Comparison of ENCODE assay signal across 16 cellular contexts in genomic region chr14:89339158-89339557, GRCh38.
DNase-seq lines count a peak whose midpoint lies in the region; ATAC-seq and TF ChIP-seq lines count a peak whose summit lies in the region.
"Had no signal": no experiment of that assay in that cellular context is flagged by ENCODE, and none has a peak within 500 bp of the region (broad histone marks: within the 10 kb centered on the region; RNA-seq: fewer than 3 reads in every experiment).

No MANE protein-coding gene starts in this region.

- peak overlapping the region; percentile 60 for H2AK9ac ChIP-seq in IMR-90 (replicated peaks; ENCODE audit: low read depth, low read length, poor library complexity)

- peaks cover 62% of the 10 kb centered on the region for H3K4me1 Mint-ChIP-seq in endothelial cell (ENCODE audit: unreplicated experiment)

- no peak overlapping the region; the same call in 1 of the 2 replicates for H3K4me2 ChIP-seq in IMR-90 (ENCODE audit: low read depth, low read length)

- H3K4me3 ChIP-seq in IMR-90 (ENCODE audit: insufficient read depth, low read depth, low read length) (no peak overlapping the region), muscle layer of duodenum (ENCODE audit: low read depth in 1 of 2, low read length in 2 of 2) (no peak overlapping the region), testis (no peak overlapping the region), dorsolateral prefrontal cortex (no peak overlapping the region)
- H3K4me3 ChIP-seq: HAP-1 had no signal

- H3K36me3 ChIP-seq in IMR-90 (ENCODE audit: control insufficient read depth, insufficient read depth, low read length) (peaks cover 2% of the 10 kb centered on the region), muscle layer of duodenum (ENCODE audit: control insufficient read depth in 1 of 2, insufficient read depth in 2 of 2, low read length in 2 of 2) (no peaks in the 10 kb centered on the region), testis (ENCODE audit: low read depth, missing control alignments) (no peaks in the 10 kb centered on the region)
- H3K36me3 ChIP-seq: HAP-1 had no signal

- H3K27me3 ChIP-seq in IMR-90 (ENCODE audit: control insufficient read depth, insufficient read depth, low read length), result no peaks in the 10 kb centered on the region
- H3K27me3 ChIP-seq in muscle layer of duodenum (ENCODE audit: low read depth, low read length), result no peaks in the 10 kb centered on the region
- H3K27me3 ChIP-seq in testis, result no peaks in the 10 kb centered on the region
- no peaks in the 10 kb centered on the region for H3K27me3 ChIP-seq in dorsolateral prefrontal cortex

- H3K9me1 ChIP-seq in IMR-90 (ENCODE audit: insufficient read depth, low read length), result peaks cover 14% of the 10 kb centered on the region

- TF ChIP-seq CTCF in IMR-90 (conservative IDR thresholded peaks at IDR 0.05; ENCODE audit: low read depth, low read length) (no peak), endothelial cell (IDR thresholded peaks at IDR 0.05; ENCODE audit: unreplicated experiment) (no peak), testis (IDR thresholded peaks at IDR 0.05) (no peak), dorsolateral prefrontal cortex (IDR thresholded peaks at IDR 0.05 in 54 of 56, conservative IDR thresholded peaks at IDR 0.05 in 2 of 56; ENCODE audit: low read depth in 1 of 56, partially characterized antibody in 56 of 56) (no peak)

- WGBS in IMR-90 (ENCODE audit: extremely low coverage in 2 of 2, insufficient read length in 1 of 2), 2 experiments, result 91% methylated on average over 5 of the region's 9 CpGs; no CpG with 5 or more reads in 1 of the 2 experiments
- 87 to 88% methylated on average over 9 of the region's 9 CpGs for WGBS in testis, 2 donors

- peak overlapping the region; percentile 88 for H3K27ac ChIP-seq in IMR-90 (ENCODE audit: insufficient read depth, low read length)
- H3K27ac ChIP-seq in muscle layer of duodenum (ENCODE audit: low read length), result peak overlapping the region; percentile 39
- peak overlapping the region; percentile 46 to 68 for H3K27ac ChIP-seq in testis
- peak overlapping the region in 14 of 59 donors; percentile 1 to 61 (median 26) for H3K27ac ChIP-seq in dorsolateral prefrontal cortex

- H3K79me1 ChIP-seq in IMR-90 (ENCODE audit: low read depth in 1 of 2, low read length in 2 of 2), result peaks cover 37 to 56% of the 10 kb centered on the region in 2 experiments

- no peak for ATAC-seq in IMR-90 (ENCODE audit: low read depth)

- H4K20me1 ChIP-seq in IMR-90 (ENCODE audit: insufficient read depth, low read length), result peaks cover 2% of the 10 kb centered on the region

- H2BK15ac ChIP-seq in IMR-90 (ENCODE audit: low read depth, low read length), result 0 out of 3 replicates have a peak overlapping the region, but pooled peaks have one; percentile 26

- peak overlapping the region; percentile 59 for H2BK5ac ChIP-seq in IMR-90 (ENCODE audit: low read depth, low read length, poor library complexity, severe bottlenecking)

- peak overlapping the region; percentile 12; the same call in 1 of the 2 replicates for H3K9ac ChIP-seq in IMR-90 (ENCODE audit: low read depth, low read length)

- no peak overlapping the region; the same call in 1 of the 2 replicates for H4K5ac ChIP-seq in IMR-90 (ENCODE audit: low read depth, low read length)

- peak overlapping the region; percentile 52 for H2AFZ ChIP-seq in IMR-90 (replicated peaks; ENCODE audit: low read length, poor library complexity)

- 0 out of 2 replicates have a peak overlapping the region, but pooled peaks have one; percentile 14 for H3K14ac ChIP-seq in IMR-90 (replicated peaks; ENCODE audit: low read depth, low read length)

- peaks cover 17% of the 10 kb centered on the region for H3K36me3 Mint-ChIP-seq in endothelial cell (ENCODE audit: low read depth, unreplicated experiment)

- peaks cover 8% of the 10 kb centered on the region for H3K27me3 Mint-ChIP-seq in endothelial cell (ENCODE audit: unreplicated experiment)
- H3K27me3 Mint-ChIP-seq: activated naive CD8-positive, alpha-beta T cell treated with anti-CD3 and anti-CD28 coated beads for 36 hours; stimulated activated naive CD8-positive, alpha-beta T cell treated with anti-CD3 and anti-CD28 coated beads, Interleukin-15, Interleukin-2, amounts not matched to agents 100 ng/mL and 50 ng/mL, for 24 hours had no signal

- H3K4ac ChIP-seq in IMR-90 (ENCODE audit: low read depth, low read length), result peak overlapping the region; percentile 49

- H3K18ac ChIP-seq in IMR-90 (ENCODE audit: low read depth, low read length), result peak overlapping the region; percentile 47; the same call in 1 of the 2 replicates

- dilution Hi-C loops in IMR-90 (cut with HindIII; ENCODE audit: low sequenced_read_pairs, unreplicated experiment), result no loop called here

- H3K56ac ChIP-seq in IMR-90 (ENCODE audit: extremely low read depth, insufficient read depth, low read length), result peak overlapping the region; percentile 16; the same call in 1 of the 2 replicates

- H3K4me1 ChIP-seq in IMR-90 (ENCODE audit: control insufficient read depth, insufficient read depth, low read length) (peaks cover 23% of the 10 kb centered on the region), muscle layer of duodenum (ENCODE audit: control insufficient read depth in 1 of 2, insufficient read depth in 2 of 2, low read length in 2 of 2) (peaks cover 11 to 40% of the 10 kb centered on the region in 2 donors), testis (peaks cover 40% of the 10 kb centered on the region)

- H2AK5ac ChIP-seq in IMR-90 (ENCODE audit: low read depth, low read length), result peak overlapping the region; percentile 36

- DNase-seq in IMR-90 (no peak), endothelial cell (ENCODE audit: low spot score) (no peak), testis (no peak), dorsolateral prefrontal cortex (no peak), HT-29 (ENCODE audit: low spot score) (no peak), NCI-H2107 treated with DMSO at 0.1 percent for 48 hours (lab: John Stamatoyannopoulos, UW; ENCODE audit: unreplicated experiment) (no peak)
- DNase-seq in stimulated activated CD4-positive, alpha-beta T cell treated with anti-CD3 and anti-CD28 coated beads, Interleukin-12 subunit alpha, Interleukin-12 subunit beta, amount 100 ng/mL, for 4 hours, result no peak
- DNase-seq: activated CD4-positive, CD25-positive, alpha-beta regulatory T cell treated with anti-CD3 and anti-CD28 coated beads, Interleukin-2, amount 50 U/mL, for 72 hours; activated naive CD8-positive, alpha-beta T cell treated with anti-CD3 and anti-CD28 coated beads for 36 hours; cerebellar nuclear complex; Karpas-422; NCI-H1694; NCI-H524 treated with DMSO at 0.1 percent for 48 hours had no signal

- peak overlapping the region; percentile 5; the same call in 1 of the 2 replicates for H2BK20ac ChIP-seq in IMR-90 (ENCODE audit: low read depth, low read length)

- in situ Hi-C loops in IMR-90 (cut with MboI; ENCODE audit: low sequenced_read_pairs), result no loop called here

- peak overlapping the region; percentile 1; the same call in 1 of the 2 replicates for H3K23ac ChIP-seq in IMR-90 (ENCODE audit: low read depth, low read length)

- POLR2A ChIA-PET in IMR-90 (lab: Charles Lee; ENCODE audit: unreplicated experiment), result interaction anchor here (0.6 kb wide), 1 partner anchor 31 kb away, joined by 5 read pairs; no protein-coding TSS in a partner anchor

- H2BK120ac ChIP-seq in IMR-90 (ENCODE audit: low read depth, low read length), result peak overlapping the region; percentile 29

- intact Hi-C loops in IMR-90 (cut with micrococcal nuclease) (no loop called here), testis (cut with DNase I; ENCODE audit: low total_unique reads) (no loop called here), dorsolateral prefrontal cortex (cut with DNase I) (no loop called here)

- no peak overlapping the region for H3K4me3 Mint-ChIP-seq in endothelial cell (ENCODE audit: unreplicated experiment)
- H3K4me3 Mint-ChIP-seq: activated naive CD8-positive, alpha-beta T cell treated with anti-CD3 and anti-CD28 coated beads for 36 hours; stimulated activated naive CD8-positive, alpha-beta T cell treated with anti-CD3 and anti-CD28 coated beads, Interleukin-15, Interleukin-2, amounts not matched to agents 100 ng/mL and 50 ng/mL, for 24 hours had no signal

- H4K8ac ChIP-seq in IMR-90 (ENCODE audit: low read depth in 2 of 2, low read length in 2 of 2), result peak overlapping the region; percentile 24 to 32; a peak in 1 of 4 replicates

- TF ChIP-seq RAD21 in IMR-90 (IDR thresholded peaks at IDR 0.05; ENCODE audit: low read length), result no peak

- TF ChIP-seq POLR2A in IMR-90 (IDR thresholded peaks at IDR 0.05; ENCODE audit: low read depth, low read length) (no peak), testis (IDR thresholded peaks at IDR 0.05) (no peak)

- no peaks in the 10 kb centered on the region for H3K9me3 ChIP-seq in IMR-90 (ENCODE audit: control insufficient read depth, insufficient read depth, low read length)
- H3K9me3 ChIP-seq in muscle layer of duodenum (ENCODE audit: control insufficient read depth in 1 of 2, low read length in 2 of 2), result no peaks in the 10 kb centered on the region
- H3K9me3 ChIP-seq in testis, result no peaks in the 10 kb centered on the region
- H3K9me3 ChIP-seq: HAP-1 had no signal

- H3K9me3 Mint-ChIP-seq in endothelial cell (ENCODE audit: unreplicated experiment), result no peaks in the 10 kb centered on the region
- H3K9me3 Mint-ChIP-seq: activated naive CD8-positive, alpha-beta T cell treated with anti-CD3 and anti-CD28 coated beads for 36 hours; stimulated activated naive CD8-positive, alpha-beta T cell treated with anti-CD3 and anti-CD28 coated beads, Interleukin-15, Interleukin-2, amounts not matched to agents 100 ng/mL and 50 ng/mL, for 24 hours had no signal

- H4K91ac ChIP-seq in IMR-90 (ENCODE audit: insufficient read depth, low read depth, low read length), result peak overlapping the region; percentile 72

- peak overlapping the region; percentile 88 for H3K27ac Mint-ChIP-seq in endothelial cell (ENCODE audit: unreplicated experiment)

- CTCF ChIA-PET in IMR-90 (lab: Yijun Ruan, JAX), result interaction anchor here (0.8 kb wide), 1 partner anchor 9 kb away, joined by 3 read pairs; no protein-coding TSS in a partner anchor

- BruUV-seq in IMR-90 (replicated peaks; lab: Mats Ljungman, UMichigan), result no TSS peak

TF ChIP-seq in IMR-90, 13 proteins besides CTCF, POLR2A, EP300 and RAD21:
- TF ChIP-seq NFE2L2 (IDR thresholded peaks at IDR 0.05; ENCODE audit: low read depth, low read length), result no peak
- no peak for TF ChIP-seq SMC3 (IDR thresholded peaks at IDR 0.05; ENCODE audit: low read depth, low read length)
- TF ChIP-seq MXI1 (IDR thresholded peaks at IDR 0.05; ENCODE audit: borderline replicate concordance, low read depth, low read length), result no peak
- TF ChIP-seq MAZ (IDR thresholded peaks at IDR 0.05; ENCODE audit: borderline replicate concordance, low read depth, low read length), result no peak
- no peak for TF ChIP-seq USF2 (IDR thresholded peaks at IDR 0.05; ENCODE audit: low read depth, low read length)
